Comparison of ENCODE assay signal across 15 cellular contexts in the genomic region with DNA sequence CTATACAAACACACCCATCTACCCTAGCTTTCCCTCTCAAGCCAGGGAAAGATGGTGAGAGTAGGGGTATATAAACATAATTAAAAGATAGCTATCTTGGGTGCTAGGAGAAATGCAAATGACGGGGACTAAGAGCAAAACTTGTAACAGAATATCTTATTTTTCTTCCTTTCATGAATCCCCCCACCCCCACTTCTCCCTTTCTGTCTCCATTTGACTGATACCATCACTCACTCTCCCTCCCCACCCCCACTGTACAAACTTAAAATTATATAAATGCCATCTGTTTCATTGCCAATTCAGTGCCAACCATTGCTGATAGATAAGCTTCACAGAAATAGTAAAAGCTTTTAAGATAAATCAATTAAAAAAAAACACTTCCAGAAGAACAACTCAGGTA.
A peak's percentile ranks its signal among the peaks of the same experiment; 100 is the strongest.
DNase-seq lines count a peak whose midpoint lies in the region; ATAC-seq lines count a peak whose summit lies in the region.
"Had no signal": no experiment of that assay in that cellular context is flagged by ENCODE, and none has a peak within 500 bp of the region (broad histone marks: within the 10 kb centered on the region; RNA-seq: fewer than 3 reads in every experiment).

No MANE protein-coding gene starts in this region.

- H3K4me1 Mint-ChIP-seq in activated CD8-positive, alpha-beta memory T cell treated with anti-CD3 and anti-CD28 coated beads, Interleukin-2, amount 10 ng/mL, durations not matched to agents 7 days and 5 days = no peaks in the 10 kb centered on the region
- H3K4me1 Mint-ChIP-seq: CD4-positive, CD25-positive, alpha-beta regulatory T cell had no signal

- no peak overlapping the region for H3K4me3 Mint-ChIP-seq in activated CD8-positive, alpha-beta memory T cell treated with anti-CD3 and anti-CD28 coated beads, Interleukin-2, amount 10 ng/mL, durations not matched to agents 7 days and 5 days
- H3K4me3 Mint-ChIP-seq: CD4-positive, CD25-positive, alpha-beta regulatory T cell; GM23338 had no signal

- no peaks in the 10 kb centered on the region for H3K36me3 Mint-ChIP-seq in activated CD8-positive, alpha-beta memory T cell treated with anti-CD3 and anti-CD28 coated beads, Interleukin-2, amount 10 ng/mL, durations not matched to agents 7 days and 5 days
- H3K36me3 Mint-ChIP-seq: CD4-positive, CD25-positive, alpha-beta regulatory T cell had no signal

- peak; percentile 14 for DNase-seq in NCI-H146 (lab: John Stamatoyannopoulos, UW)
- no peak for DNase-seq in NCI-H146 treated with DMSO at 0.1 percent for 48 hours (lab: John Stamatoyannopoulos, UW; ENCODE audit: unreplicated experiment)
- DNase-seq in NCI-H2171 treated with DMSO at 0.1 percent for 48 hours (lab: John Stamatoyannopoulos, UW) = peak; percentile 95
- DNase-seq in SK-N-DZ (ENCODE audit: low spot score) = peak; percentile 81
- no peak for DNase-seq in activated naive CD4-positive, alpha-beta T cell treated with Interleukin-2 at 50 U/mL for 16 hours
- no peak for DNase-seq in activated CD8-positive, alpha-beta memory T cell treated with anti-CD3 and anti-CD28 coated beads, Interleukin-2, amount 10 ng/mL, durations not matched to agents 7 days and 5 days
- DNase-seq in LoVo (ENCODE audit: low spot score) = no peak
- DNase-seq: 8988T; AML-193; CD4-positive, CD25-positive, alpha-beta regulatory T cell; DMS153; DMS79 treated with DMSO at 0.1 percent for 48 hours; EL; H7 had no signal

- no peak overlapping the region for H3K27ac Mint-ChIP-seq in activated CD8-positive, alpha-beta memory T cell treated with anti-CD3 and anti-CD28 coated beads, Interleukin-2, amount 10 ng/mL, durations not matched to agents 7 days and 5 days
- H3K27ac Mint-ChIP-seq: CD4-positive, CD25-positive, alpha-beta regulatory T cell; GM23338 had no signal

- no peaks in the 10 kb centered on the region for H3K9me3 Mint-ChIP-seq in activated CD8-positive, alpha-beta memory T cell treated with anti-CD3 and anti-CD28 coated beads, Interleukin-2, amount 10 ng/mL, durations not matched to agents 7 days and 5 days (ENCODE audit: low read depth)
- H3K9me3 Mint-ChIP-seq: GM23338 had no signal

- H3K27me3 Mint-ChIP-seq in activated CD8-positive, alpha-beta memory T cell treated with anti-CD3 and anti-CD28 coated beads, Interleukin-2, amount 10 ng/mL, durations not matched to agents 7 days and 5 days = no peaks in the 10 kb centered on the region
- H3K27me3 Mint-ChIP-seq: CD4-positive, CD25-positive, alpha-beta regulatory T cell had no signal

- ATAC-seq in activated CD8-positive, alpha-beta memory T cell treated with anti-CD3 and anti-CD28 coated beads, Interleukin-2, amount 10 ng/mL, durations not matched to agents 7 days and 5 days = no peak
- ATAC-seq: GM23338 had no signal

- CTCF ChIA-PET in activated CD8-positive, alpha-beta memory T cell treated with anti-CD3 and anti-CD28 coated beads, Interleukin-2, amount 10 ng/mL, durations not matched to agents 7 days and 5 days (lab: Charles Lee) = interaction anchor here (0.6 kb wide), 1 partner anchor 24 kb away, joined by 3 read pairs; no protein-coding TSS in a partner anchor

Comparison
In these comparisons a context has a peak if more than half of its experiments do, and no peak if none do; other contexts are left out.
1. DNase-seq: peak in NCI-H146 (single experiment), NCI-H2171 treated with DMSO at 0.1 percent for 48 hours (single experiment) and SK-N-DZ (single experiment); none in NCI-H146 treated with DMSO at 0.1 percent for 48 hours (single experiment), activated naive CD4-positive, alpha-beta T cell treated with Interleukin-2 at 50 U/mL for 16 hours (single experiment), activated CD8-positive, alpha-beta memory T cell treated with anti-CD3 and anti-CD28 coated beads, Interleukin-2, amount 10 ng/mL, durations not matched to agents 7 days and 5 days (single experiment) and LoVo (single experiment).